1 cellular context compared by ENCODE assay signal in the genomic region with DNA sequence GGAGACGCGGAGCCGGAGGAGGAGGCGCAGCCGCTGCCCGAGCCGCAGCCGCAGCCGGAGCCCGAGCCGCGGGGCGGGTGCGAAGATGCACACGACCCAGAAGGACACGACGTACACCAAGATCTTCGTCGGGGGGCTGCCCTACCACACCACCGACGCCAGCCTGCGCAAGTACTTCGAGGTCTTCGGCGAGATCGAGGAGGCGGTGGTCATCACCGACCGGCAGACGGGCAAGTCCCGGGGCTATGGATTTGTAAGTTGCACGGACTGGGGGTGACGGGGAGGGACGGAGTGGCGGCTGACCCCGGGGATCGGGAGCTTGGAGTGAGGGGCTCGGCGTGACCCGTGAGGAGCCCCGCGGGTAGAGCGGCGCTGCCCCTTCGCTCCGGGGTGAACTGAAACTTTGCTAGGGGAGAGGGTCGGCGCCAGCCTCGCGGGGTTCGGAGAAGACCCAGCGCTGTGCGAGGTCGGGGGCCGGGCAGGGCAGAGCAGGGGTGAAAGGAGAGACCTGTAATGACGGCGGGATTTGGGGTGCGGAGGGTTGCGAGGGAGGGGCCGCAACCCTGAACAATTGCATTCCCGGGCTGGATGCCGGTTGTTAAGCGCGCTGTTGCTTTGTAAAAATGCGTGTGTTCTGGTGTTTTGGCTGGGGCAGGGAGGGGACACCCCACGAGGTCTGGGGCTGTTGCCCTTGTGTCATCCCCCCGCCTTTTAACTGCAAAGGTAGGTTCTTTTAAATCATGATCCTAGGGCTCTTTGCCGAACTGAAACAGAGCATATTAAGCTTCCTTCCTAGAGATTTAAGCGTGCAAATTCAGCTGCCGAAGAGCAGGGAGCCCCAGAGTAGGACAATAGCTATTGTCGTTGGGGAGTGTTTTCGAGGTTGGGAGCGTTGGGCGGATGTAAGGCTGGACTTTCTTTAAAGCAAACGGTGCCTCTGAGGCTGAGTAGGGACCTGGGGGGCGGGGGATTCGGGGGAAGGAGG.
TF ChIP-seq lines count a peak whose summit lies in the region.

No MANE protein-coding gene starts in this region.

TF ChIP-seq in HepG2, 621 proteins besides CTCF, POLR2A, EP300 and RAD21 (continued from another document and continues in another):
- TF ChIP-seq, protein P1, sequence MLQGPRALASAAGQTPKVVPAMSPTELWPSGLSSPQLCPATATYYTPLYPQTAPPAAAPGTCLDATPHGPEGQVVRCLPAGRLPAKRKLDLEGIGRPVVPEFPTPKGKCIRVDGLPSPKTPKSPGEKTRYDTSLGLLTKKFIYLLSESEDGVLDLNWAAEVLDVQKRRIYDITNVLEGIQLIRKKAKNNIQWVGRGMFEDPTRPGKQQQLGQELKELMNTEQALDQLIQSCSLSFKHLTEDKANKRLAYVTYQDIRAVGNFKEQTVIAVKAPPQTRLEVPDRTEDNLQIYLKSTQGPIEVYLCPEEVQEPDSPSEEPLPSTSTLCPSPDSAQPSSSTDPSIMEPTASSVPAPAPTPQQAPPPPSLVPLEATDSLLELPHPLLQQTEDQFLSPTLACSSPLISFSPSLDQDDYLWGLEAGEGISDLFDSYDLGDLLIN (CRISPR knock-in tag; IDR thresholded peaks at IDR 0.05; ENCODE audit: borderline replicate concordance) = 0 out of 2 replicates have a peak, but pooled peaks have one; percentile 28
- TF ChIP-seq TGIF2 (CRISPR knock-in tag; IDR thresholded peaks at IDR 0.05) (no peak), EED (CRISPR knock-in tag; IDR thresholded peaks at IDR 0.05) (peak; percentile 97; the same call in 1 of the 2 replicates), ZBTB8A (CRISPR knock-in tag; IDR thresholded peaks at IDR 0.05; ENCODE audit: borderline replicate concordance, low read depth) (no peak), FOSL1 (CRISPR knock-in tag; IDR thresholded peaks at IDR 0.05; ENCODE audit: borderline replicate concordance) (no peak), HES4 (CRISPR knock-in tag; IDR thresholded peaks at IDR 0.05; ENCODE audit: borderline replicate concordance) (no peak; the same call in 1 of the 2 replicates), ZNF724P (CRISPR knock-in tag; IDR thresholded peaks at IDR 0.05; ENCODE audit: borderline replicate concordance) (0 out of 2 replicates have a peak, but pooled peaks have one; percentile 15), MYPOP (CRISPR knock-in tag; IDR thresholded peaks at IDR 0.05) (0 out of 2 replicates have a peak, but pooled peaks have one; percentile 40), ZNF414 (CRISPR knock-in tag; IDR thresholded peaks at IDR 0.05) (no peak), ZNF263 (CRISPR knock-in tag; IDR thresholded peaks at IDR 0.05) (no peak; the same call in 1 of the 2 replicates), EEA1 (CRISPR knock-in tag; IDR thresholded peaks at IDR 0.05; ENCODE audit: borderline replicate concordance) (no peak), CHD2 (IDR thresholded peaks at IDR 0.05; ENCODE audit: low read depth, low read length) (no peak), ZNF558 (CRISPR knock-in tag; IDR thresholded peaks at IDR 0.05; ENCODE audit: borderline replicate concordance) (no peak), ZNF224 (CRISPR knock-in tag; IDR thresholded peaks at IDR 0.05) (no peak), KDM5B (CRISPR knock-in tag; IDR thresholded peaks at IDR 0.05; ENCODE audit: borderline replicate concordance) (peak; percentile 89; the same call in 1 of the 2 replicates), RARA (CRISPR knock-in tag; IDR thresholded peaks at IDR 0.05) (no peak), NCOA5 (CRISPR knock-in tag; IDR thresholded peaks at IDR 0.05) (no peak), SMAD3 (CRISPR knock-in tag; IDR thresholded peaks at IDR 0.05) (no peak), PAWR (CRISPR knock-in tag; IDR thresholded peaks at IDR 0.05; ENCODE audit: borderline replicate concordance) (0 out of 2 replicates have a peak, but pooled peaks have one; percentile 36), FOXO4 (CRISPR knock-in tag; conservative IDR thresholded peaks at IDR 0.05) (no peak), NR2F2 (IDR thresholded peaks at IDR 0.05; ENCODE audit: borderline replicate concordance, low read depth) (no peak; the same call in 1 of the 2 replicates), ARNTL (CRISPR knock-in tag; IDR thresholded peaks at IDR 0.05) (no peak), ZNF160 (CRISPR knock-in tag; IDR thresholded peaks at IDR 0.05) (0 out of 2 replicates have a peak, but pooled peaks have one; percentile 42), HMGXB4 (CRISPR knock-in tag; IDR thresholded peaks at IDR 0.05; ENCODE audit: borderline replicate concordance in 1 of 2, low read depth in 1 of 2) (peak; percentile 65 to 67; a peak in 2 of 4 replicates), SRSF4 (IDR thresholded peaks at IDR 0.05; ENCODE audit: low read depth, low read length, poor library complexity, severe bottlenecking) (no peak), HDAC1 (CRISPR knock-in tag; IDR thresholded peaks at IDR 0.05) (peak; percentile 42), ZNF468 (CRISPR knock-in tag; IDR thresholded peaks at IDR 0.05) (no peak), HIVEP1 (CRISPR knock-in tag; IDR thresholded peaks at IDR 0.05) (peak; percentile 93), HOXA5 (CRISPR knock-in tag; IDR thresholded peaks at IDR 0.05) (no peak; the same call in 1 of the 2 replicates), ZFP1 (CRISPR knock-in tag; IDR thresholded peaks at IDR 0.05) (0 out of 2 replicates have a peak, but pooled peaks have one; percentile 22), ZNF713 (CRISPR knock-in tag; IDR thresholded peaks at IDR 0.05) (no peak; the same call in 1 of the 2 replicates), ATF7 (IDR thresholded peaks at IDR 0.05) (no peak), ATF7 (CRISPR knock-in tag; IDR thresholded peaks at IDR 0.05) (no peak), ZNF3 (CRISPR knock-in tag; IDR thresholded peaks at IDR 0.05) (no peak), ZNF660 (CRISPR knock-in tag; IDR thresholded peaks at IDR 0.05; ENCODE audit: borderline replicate concordance, low read depth) (no peak)
- TF ChIP-seq, protein P2, sequence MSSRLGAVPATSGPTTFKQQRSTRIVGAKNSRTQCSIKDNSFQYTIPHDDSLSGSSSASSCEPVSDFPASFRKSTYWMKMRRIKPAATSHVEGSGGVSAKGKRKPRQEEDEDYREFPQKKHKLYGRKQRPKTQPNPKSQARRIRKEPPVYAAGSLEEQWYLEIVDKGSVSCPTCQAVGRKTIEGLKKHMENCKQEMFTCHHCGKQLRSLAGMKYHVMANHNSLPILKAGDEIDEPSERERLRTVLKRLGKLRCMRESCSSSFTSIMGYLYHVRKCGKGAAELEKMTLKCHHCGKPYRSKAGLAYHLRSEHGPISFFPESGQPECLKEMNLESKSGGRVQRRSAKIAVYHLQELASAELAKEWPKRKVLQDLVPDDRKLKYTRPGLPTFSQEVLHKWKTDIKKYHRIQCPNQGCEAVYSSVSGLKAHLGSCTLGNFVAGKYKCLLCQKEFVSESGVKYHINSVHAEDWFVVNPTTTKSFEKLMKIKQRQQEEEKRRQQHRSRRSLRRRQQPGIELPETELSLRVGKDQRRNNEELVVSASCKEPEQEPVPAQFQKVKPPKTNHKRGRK (CRISPR knock-in tag; IDR thresholded peaks at IDR 0.05) = no peak
- TF ChIP-seq, protein P3, sequence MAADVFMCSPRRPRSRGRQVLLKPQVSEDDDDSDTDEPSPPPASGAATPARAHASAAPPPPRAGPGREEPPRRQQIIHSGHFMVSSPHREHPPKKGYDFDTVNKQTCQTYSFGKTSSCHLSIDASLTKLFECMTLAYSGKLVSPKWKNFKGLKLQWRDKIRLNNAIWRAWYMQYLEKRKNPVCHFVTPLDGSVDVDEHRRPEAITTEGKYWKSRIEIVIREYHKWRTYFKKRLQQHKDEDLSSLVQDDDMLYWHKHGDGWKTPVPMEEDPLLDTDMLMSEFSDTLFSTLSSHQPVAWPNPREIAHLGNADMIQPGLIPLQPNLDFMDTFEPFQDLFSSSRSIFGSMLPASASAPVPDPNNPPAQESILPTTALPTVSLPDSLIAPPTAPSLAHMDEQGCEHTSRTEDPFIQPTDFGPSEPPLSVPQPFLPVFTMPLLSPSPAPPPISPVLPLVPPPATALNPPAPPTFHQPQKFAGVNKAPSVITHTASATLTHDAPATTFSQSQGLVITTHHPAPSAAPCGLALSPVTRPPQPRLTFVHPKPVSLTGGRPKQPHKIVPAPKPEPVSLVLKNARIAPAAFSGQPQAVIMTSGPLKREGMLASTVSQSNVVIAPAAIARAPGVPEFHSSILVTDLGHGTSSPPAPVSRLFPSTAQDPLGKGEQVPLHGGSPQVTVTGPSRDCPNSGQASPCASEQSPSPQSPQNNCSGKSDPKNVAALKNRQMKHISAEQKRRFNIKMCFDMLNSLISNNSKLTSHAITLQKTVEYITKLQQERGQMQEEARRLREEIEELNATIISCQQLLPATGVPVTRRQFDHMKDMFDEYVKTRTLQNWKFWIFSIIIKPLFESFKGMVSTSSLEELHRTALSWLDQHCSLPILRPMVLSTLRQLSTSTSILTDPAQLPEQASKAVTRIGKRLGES (CRISPR knock-in tag; IDR thresholded peaks at IDR 0.05; ENCODE audit: borderline replicate concordance) = 0 out of 2 replicates have a peak, but pooled peaks have one; percentile 52
- TF ChIP-seq, protein P4, sequence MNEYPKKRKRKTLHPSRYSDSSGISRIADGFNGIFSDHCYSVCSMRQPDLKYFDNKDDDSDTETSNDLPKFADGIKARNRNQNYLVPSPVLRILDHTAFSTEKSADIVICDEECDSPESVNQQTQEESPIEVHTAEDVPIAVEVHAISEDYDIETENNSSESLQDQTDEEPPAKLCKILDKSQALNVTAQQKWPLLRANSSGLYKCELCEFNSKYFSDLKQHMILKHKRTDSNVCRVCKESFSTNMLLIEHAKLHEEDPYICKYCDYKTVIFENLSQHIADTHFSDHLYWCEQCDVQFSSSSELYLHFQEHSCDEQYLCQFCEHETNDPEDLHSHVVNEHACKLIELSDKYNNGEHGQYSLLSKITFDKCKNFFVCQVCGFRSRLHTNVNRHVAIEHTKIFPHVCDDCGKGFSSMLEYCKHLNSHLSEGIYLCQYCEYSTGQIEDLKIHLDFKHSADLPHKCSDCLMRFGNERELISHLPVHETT (CRISPR knock-in tag; conservative IDR thresholded peaks at IDR 0.05) = no peak
- TF ChIP-seq, protein P5, sequence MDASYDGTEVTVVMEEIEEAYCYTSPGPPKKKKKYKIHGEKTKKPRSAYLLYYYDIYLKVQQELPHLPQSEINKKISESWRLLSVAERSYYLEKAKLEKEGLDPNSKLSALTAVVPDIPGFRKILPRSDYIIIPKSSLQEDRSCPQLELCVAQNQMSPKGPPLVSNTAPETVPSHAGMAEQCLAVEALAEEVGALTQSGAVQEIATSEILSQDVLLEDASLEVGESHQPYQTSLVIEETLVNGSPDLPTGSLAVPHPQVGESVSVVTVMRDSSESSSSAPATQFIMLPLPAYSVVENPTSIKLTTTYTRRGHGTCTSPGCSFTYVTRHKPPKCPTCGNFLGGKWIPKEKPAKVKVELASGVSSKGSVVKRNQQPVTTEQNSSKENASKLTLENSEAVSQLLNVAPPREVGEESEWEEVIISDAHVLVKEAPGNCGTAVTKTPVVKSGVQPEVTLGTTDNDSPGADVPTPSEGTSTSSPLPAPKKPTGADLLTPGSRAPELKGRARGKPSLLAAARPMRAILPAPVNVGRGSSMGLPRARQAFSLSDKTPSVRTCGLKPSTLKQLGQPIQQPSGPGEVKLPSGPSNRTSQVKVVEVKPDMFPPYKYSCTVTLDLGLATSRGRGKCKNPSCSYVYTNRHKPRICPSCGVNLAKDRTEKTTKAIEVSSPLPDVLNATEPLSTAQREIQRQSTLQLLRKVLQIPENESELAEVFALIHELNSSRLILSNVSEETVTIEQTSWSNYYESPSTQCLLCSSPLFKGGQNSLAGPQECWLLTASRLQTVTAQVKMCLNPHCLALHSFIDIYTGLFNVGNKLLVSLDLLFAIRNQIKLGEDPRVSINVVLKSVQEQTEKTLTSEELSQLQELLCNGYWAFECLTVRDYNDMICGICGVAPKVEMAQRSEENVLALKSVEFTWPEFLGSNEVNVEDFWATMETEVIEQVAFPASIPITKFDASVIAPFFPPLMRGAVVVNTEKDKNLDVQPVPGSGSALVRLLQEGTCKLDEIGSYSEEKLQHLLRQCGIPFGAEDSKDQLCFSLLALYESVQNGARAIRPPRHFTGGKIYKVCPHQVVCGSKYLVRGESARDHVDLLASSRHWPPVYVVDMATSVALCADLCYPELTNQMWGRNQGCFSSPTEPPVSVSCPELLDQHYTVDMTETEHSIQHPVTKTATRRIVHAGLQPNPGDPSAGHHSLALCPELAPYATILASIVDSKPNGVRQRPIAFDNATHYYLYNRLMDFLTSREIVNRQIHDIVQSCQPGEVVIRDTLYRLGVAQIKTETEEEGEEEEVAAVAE (CRISPR knock-in tag; IDR thresholded peaks at IDR 0.05; ENCODE audit: borderline replicate concordance) = no peak
- TF ChIP-seq, protein P6, sequence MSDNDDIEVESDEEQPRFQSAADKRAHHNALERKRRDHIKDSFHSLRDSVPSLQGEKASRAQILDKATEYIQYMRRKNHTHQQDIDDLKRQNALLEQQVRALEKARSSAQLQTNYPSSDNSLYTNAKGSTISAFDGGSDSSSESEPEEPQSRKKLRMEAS (IDR thresholded peaks at IDR 0.05) = peak; percentile 71
